ENCODE assay signal across 23 cellular contexts in the genomic region with DNA sequence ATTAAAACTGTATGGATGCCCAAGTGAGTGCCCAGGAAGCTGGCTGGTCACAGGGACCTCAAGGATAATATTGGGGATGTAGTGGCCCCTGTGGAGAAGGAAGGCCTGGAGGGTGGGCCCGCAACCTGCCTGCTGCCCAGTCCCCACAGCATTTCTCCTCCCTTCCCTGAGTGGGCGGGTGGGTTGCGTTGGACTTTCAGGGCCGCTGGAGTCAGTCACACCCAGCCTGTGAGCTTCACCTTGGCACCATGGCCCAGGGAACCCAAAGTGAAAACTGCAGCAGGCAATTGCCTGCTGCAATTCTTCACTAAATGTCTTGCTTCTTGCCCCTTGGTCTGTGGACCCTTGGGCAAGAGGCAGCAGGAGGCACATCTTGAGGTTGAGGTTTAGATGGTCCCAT. TPM values are rescaled to one million over a fixed set of nuclear protein-coding genes. Genes with fewer than 3 reads are reported as not detected.
DNase-seq lines count a peak whose midpoint lies in the region; ATAC-seq, FAIRE-seq and TF ChIP-seq lines count a peak whose summit lies in the region.
"Had no signal": no experiment of that assay in that cellular context is flagged by ENCODE, and none has a peak within 500 bp of the region (broad histone marks: within the 10 kb centered on the region; RNA-seq: fewer than 3 reads in every experiment).

No MANE protein-coding gene starts in this region.

- H3K9me3 Mint-ChIP-seq in endodermal cell = no peaks in the 10 kb centered on the region

- H3K27ac Mint-ChIP-seq in endodermal cell = no peak overlapping the region
- H3K27ac Mint-ChIP-seq: B cell; CD4-positive, CD25-positive, alpha-beta regulatory T cell had no signal

- no peak for ATAC-seq in HG03196 (IDR thresholded peaks at IDR 0.05; ENCODE audit: unreplicated experiment)
- ATAC-seq: A549 had no signal

- no peak overlapping the region for H2AFZ ChIP-seq in osteoblast (ENCODE audit: low read length)

- peak overlapping the region in 1 of 11 experiments; percentile 3; a peak in 2 of 22 replicates for H3K27ac ChIP-seq in BLaER1 treated with 17β-estradiol and CSF1 and Interleukin-3, amounts not matched to agents 10 nM and 100 nM
- H3K27ac ChIP-seq in SJSA1 = peak overlapping the region; percentile 5
- H3K27ac ChIP-seq in kidney (ENCODE audit: low read depth in 2 of 2, low read length in 2 of 2) = no peak overlapping the region
- no peak overlapping the region for H3K27ac ChIP-seq in osteoblast (ENCODE audit: low read depth, low read length)
- H3K27ac ChIP-seq in endodermal cell (ENCODE audit: low read depth, low read length) = no peak overlapping the region
- no peak overlapping the region for H3K27ac ChIP-seq in suprapubic skin
- H3K27ac ChIP-seq: A549 had no signal

- H3K4me3 ChIP-seq in BLaER1 treated with 17β-estradiol and CSF1 and Interleukin-3, amounts not matched to agents 10 nM and 100 nM = peak overlapping the region in 2 of 10 experiments; percentile 7 to 35; a peak in 3 of 20 replicates
- H3K4me3 ChIP-seq in SJSA1 (no peak overlapping the region), kidney (ENCODE audit: low read length in 2 of 2) (no peak overlapping the region), osteoblast (ENCODE audit: insufficient read depth, low read length) (no peak overlapping the region), endodermal cell (ENCODE audit: low read length) (no peak overlapping the region), suprapubic skin (no peak overlapping the region)
- H3K4me3 ChIP-seq: A549, GM12878, HAP-1 had no signal

- H3K27me3 ChIP-seq in BLaER1 treated with 17β-estradiol and CSF1 and Interleukin-3, amounts not matched to agents 10 nM and 100 nM = peaks cover 0 to 26% (median 18%) of the 10 kb centered on the region in 11 experiments; a peak in 14 of 22 replicates
- H3K27me3 ChIP-seq in SJSA1 (replicated peaks) (no peaks in the 10 kb centered on the region), osteoblast (ENCODE audit: insufficient read depth, low read length) (peaks cover 3% of the 10 kb centered on the region), endodermal cell (ENCODE audit: control insufficient read depth, insufficient read depth, low read length, poor library complexity, severe bottlenecking) (peaks cover 14% of the 10 kb centered on the region), suprapubic skin (no peaks in the 10 kb centered on the region)

- DNase-seq in SJSA1 (ENCODE audit: low read depth in 1 of 2, low spot score in 2 of 2) (no peak), kidney (peak; percentile 29), osteoblast (ENCODE audit: insufficient read length, low spot score, missing footprints) (peak; percentile 21), OCI-M1 (lab: John Stamatoyannopoulos, UW) (no peak), endodermal cell (no peak), suprapubic skin (ENCODE audit: low spot score in 2 of 2) (no peak)
- DNase-seq: CD4-positive, CD25-positive, alpha-beta regulatory T cell; COR-L47; DMS79 treated with DMSO at 0.1 percent for 48 hours; Kasumi-1; NCI-H1694 treated with DMSO at 0.1 percent for 48 hours; NCI-H2081 treated with DMSO at 0.1 percent for 48 hours; NCI-H2171 treated with DMSO at 0.1 percent for 48 hours; NCI-H524 treated with DMSO at 0.1 percent for 48 hours; SHP77 treated with DMSO at 0.1 percent for 48 hours; SK-N-SH had no signal

- no peak for TF ChIP-seq EP300 in suprapubic skin (IDR thresholded peaks at IDR 0.05)

- H3K4me1 Mint-ChIP-seq in endodermal cell = peaks cover 9% of the 10 kb centered on the region

- no peak for TF ChIP-seq CTCF in kidney (IDR thresholded peaks at IDR 0.05; ENCODE audit: borderline replicate concordance, extremely low read depth, insufficient read depth)
- TF ChIP-seq CTCF in osteoblast (IDR thresholded peaks at IDR 0.05; ENCODE audit: extremely low read depth, low read depth, low read length) = no peak
- no peak for TF ChIP-seq CTCF in endodermal cell (conservative IDR thresholded peaks at IDR 0.05)
- TF ChIP-seq CTCF in suprapubic skin (IDR thresholded peaks at IDR 0.05) = no peak

- H3K4me2 ChIP-seq in BLaER1 treated with 17β-estradiol and CSF1 and Interleukin-3, amounts not matched to agents 10 nM and 100 nM = peak overlapping the region; percentile 38 to 100 (median 95)
- H3K4me2 ChIP-seq in osteoblast (ENCODE audit: insufficient read depth, low read length) = no peak overlapping the region
- H3K4me2 ChIP-seq: A549, SK-N-SH had no signal

- H3K36me3 Mint-ChIP-seq in endodermal cell (ENCODE audit: low read depth) = peaks cover 6% of the 10 kb centered on the region
- H3K36me3 Mint-ChIP-seq: CD4-positive, CD25-positive, alpha-beta regulatory T cell; IgD-negative memory B cell had no signal

- peaks cover 0 to 90% (median 12%) of the 10 kb centered on the region in 11 experiments; a peak in 14 of 22 replicates for H4K20me1 ChIP-seq in BLaER1 treated with 17β-estradiol and CSF1 and Interleukin-3, amounts not matched to agents 10 nM and 100 nM
- H4K20me1 ChIP-seq in osteoblast (ENCODE audit: insufficient read depth, low read length) = no peaks in the 10 kb centered on the region

- 94 to 97% methylated on average over 2 to 4 of the region's 4 CpGs for WGBS in endodermal cell (ENCODE audit: insufficient coverage in 1 of 2, insufficient read length in 1 of 2), 2 experiments
- 80% methylated on average over 1 of the region's 4 CpGs for WGBS in suprapubic skin

- peaks cover 17% of the 10 kb centered on the region for H3K27me3 Mint-ChIP-seq in endodermal cell (ENCODE audit: insufficient read depth)
- H3K27me3 Mint-ChIP-seq: B cell had no signal

- no peak for TF ChIP-seq POLR2A in suprapubic skin (IDR thresholded peaks at IDR 0.05)

- peaks cover 0 to 3% (median 0%) of the 10 kb centered on the region in 11 experiments; a peak in 1 of 22 replicates for H3K36me3 ChIP-seq in BLaER1 treated with 17β-estradiol and CSF1 and Interleukin-3, amounts not matched to agents 10 nM and 100 nM
- peaks cover 49% of the 10 kb centered on the region for H3K36me3 ChIP-seq in SJSA1
- H3K36me3 ChIP-seq in kidney (ENCODE audit: control insufficient read depth in 1 of 2, insufficient read depth in 2 of 2, low read length in 2 of 2) = no peaks in the 10 kb centered on the region
- no peaks in the 10 kb centered on the region for H3K36me3 ChIP-seq in osteoblast (ENCODE audit: insufficient read depth, low read length)
- H3K36me3 ChIP-seq in endodermal cell (ENCODE audit: control insufficient read depth, insufficient read depth, low read length) = peaks cover 5% of the 10 kb centered on the region
- H3K36me3 ChIP-seq in suprapubic skin = no peaks in the 10 kb centered on the region
- H3K36me3 ChIP-seq: HAP-1 had no signal

- peak overlapping the region in 4 of 11 experiments; percentile 16 to 57 (median 50); a peak in 7 of 22 replicates for H3K9ac ChIP-seq in BLaER1 treated with 17β-estradiol and CSF1 and Interleukin-3, amounts not matched to agents 10 nM and 100 nM
- no peak overlapping the region for H3K9ac ChIP-seq in kidney (ENCODE audit: low read length in 2 of 2)
- no peak overlapping the region for H3K9ac ChIP-seq in endodermal cell (ENCODE audit: extremely low read depth, low read length, poor library complexity, severe bottlenecking)
- H3K9ac ChIP-seq: SK-N-SH had no signal

- no peak for FAIRE-seq in kidney (lab: Jason Lieb, UNC)
- FAIRE-seq: A549, GM12878 had no signal

- intact Hi-C loops in kidney (cut with DNase I) = no loop called here

- no peak overlapping the region for H3K4me3 Mint-ChIP-seq in endodermal cell
- H3K4me3 Mint-ChIP-seq: B cell; CD4-positive, CD25-positive, alpha-beta regulatory T cell had no signal

- H3K79me2 ChIP-seq in osteoblast (ENCODE audit: insufficient read depth, low read length) = no peaks in the 10 kb centered on the region

- H3K9me3 ChIP-seq in BLaER1 treated with 17β-estradiol and CSF1 and Interleukin-3, amounts not matched to agents 10 nM and 100 nM (replicated peaks in 1 of 11) = peaks cover 0 to 5% (median 0%) of the 10 kb centered on the region in 11 experiments; a peak in 1 of 22 replicates
- H3K9me3 ChIP-seq in SJSA1 (replicated peaks) (no peaks in the 10 kb centered on the region), kidney (ENCODE audit: control insufficient read depth in 1 of 2, low read length in 2 of 2) (no peaks in the 10 kb centered on the region), osteoblast (ENCODE audit: low read depth, low read length) (no peaks in the 10 kb centered on the region), endodermal cell (ENCODE audit: control insufficient read depth, low read length) (no peaks in the 10 kb centered on the region), suprapubic skin (no peaks in the 10 kb centered on the region)
- H3K9me3 ChIP-seq: A549, HAP-1, SK-N-SH had no signal

- peaks cover 27 to 93% (median 85%) of the 10 kb centered on the region in 10 experiments; a peak in 18 of 20 replicates for H3K4me1 ChIP-seq in BLaER1 treated with 17β-estradiol and CSF1 and Interleukin-3, amounts not matched to agents 10 nM and 100 nM
- peaks cover 85% of the 10 kb centered on the region for H3K4me1 ChIP-seq in SJSA1 (replicated peaks)
- no peaks in the 10 kb centered on the region for H3K4me1 ChIP-seq in kidney (ENCODE audit: control insufficient read depth in 1 of 2, insufficient read depth in 1 of 2, low read depth in 1 of 2, low read length in 2 of 2)
- no peaks in the 10 kb centered on the region for H3K4me1 ChIP-seq in osteoblast (ENCODE audit: insufficient read depth, low read length)
- H3K4me1 ChIP-seq in endodermal cell (ENCODE audit: control insufficient read depth, insufficient read depth, low read length) = no peaks in the 10 kb centered on the region
- peaks cover 10% of the 10 kb centered on the region for H3K4me1 ChIP-seq in suprapubic skin

RNA-seq across cellular contexts. Expression of gene GNAZ, which starts 4.7 kb away (rescaled TPM):
- total RNA-seq in SJSA1 (2014; rRNA removed; shearing (Covaris generic)) = 68.9 and 82.5 TPM in 2 replicates
- total RNA-seq in kidney (5.7 TPM), osteoblast (0.29 and 0.72 TPM in 2 replicates), endodermal cell (10 to 100 TPM; 16.7 to 17.9 TPM), suprapubic skin (1 to 10 TPM; 2.1 to 5.8 (median 3.0) TPM)
- polyA plus RNA-seq in kidney (ENCODE audit: insufficient read depth, low read depth, low replicate concordance) = 3.7 TPM
- polyA plus RNA-seq in endodermal cell (2013, experiment 1 of 2) = 26.0 TPM
- 28.0 TPM for polyA plus RNA-seq in endodermal cell (2013, experiment 2 of 2)

Comparison
In these comparisons a context has a peak if more than half of its experiments do, and no peak if none do; other contexts are left out.
1. DNase-seq: peak in kidney (single experiment) and osteoblast (single experiment); none in SJSA1 (0 of 2), OCI-M1 (single experiment), endodermal cell (single experiment) and suprapubic skin (0 of 2).